ENCODE assay signal across 34 cellular contexts in the genomic region with DNA sequence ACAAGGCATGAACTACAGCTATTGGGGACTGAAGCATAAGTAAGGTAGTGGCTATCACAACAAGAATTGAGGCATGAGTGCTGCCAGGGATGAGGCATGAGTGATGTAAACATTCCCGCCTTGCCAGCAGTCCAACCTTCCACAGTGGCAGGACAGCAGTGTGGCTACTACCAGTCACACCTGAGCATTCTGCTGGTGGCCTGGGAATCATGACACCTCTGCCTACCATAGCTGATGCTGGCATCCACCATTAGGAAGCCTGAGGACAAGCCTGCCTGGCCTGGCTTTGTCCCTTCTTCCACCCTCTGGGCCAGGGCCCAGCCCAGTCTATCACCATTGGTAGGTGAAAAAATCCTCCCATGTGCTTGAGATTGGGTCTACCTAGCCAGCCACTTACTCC.
"Had no signal": no experiment of that assay in that cellular context is flagged by ENCODE, and none has a peak within 500 bp of the region (broad histone marks: within the 10 kb centered on the region; RNA-seq: fewer than 3 reads in every experiment).

No MANE protein-coding gene starts in this region.

- FAIRE-seq: TTC549 had no signal

- H3K36me3 ChIP-seq: adrenal gland, ascending aorta had no signal

- H3K36me3 Mint-ChIP-seq: activated CD4-positive, alpha-beta memory T cell treated with anti-CD3 and anti-CD28 coated beads for 36 hours; activated naive CD8-positive, alpha-beta T cell treated with anti-CD3 and anti-CD28 coated beads for 36 hours had no signal

- H3K27ac ChIP-seq: adrenal gland, ascending aorta, VCaP had no signal

- H3K27ac Mint-ChIP-seq: activated B cell treated with CpG ODN at 0.5 μM for 24 hours; activated CD4-positive, alpha-beta memory T cell treated with anti-CD3 and anti-CD28 coated beads for 36 hours; activated CD4-positive, alpha-beta T cell treated with anti-CD3 and anti-CD28 coated beads, Interleukin-2, amount 10 ng/mL, durations not matched to agents 24 days and 14 days; activated CD8-positive, alpha-beta T cell treated with anti-CD3 and anti-CD28 coated beads for 36 hours; activated naive CD4-positive, alpha-beta T cell treated with anti-CD3 and anti-CD28 coated beads for 36 hours; activated naive CD4-positive, alpha-beta T cell treated with anti-CD3 and anti-CD28 coated beads, Interleukin-2, amount 50 U/mL, for 72 hours; activated naive CD8-positive, alpha-beta T cell treated with anti-CD3 and anti-CD28 coated beads for 36 hours; activated T-cell treated with anti-CD3 and anti-CD28 coated beads, Interleukin-2, amount 50 U/mL, for 72 hours; activated T-helper 1 cell treated with anti-CD3 and anti-CD28 coated beads, Interleukin-12 subunit alpha, Interleukin-12 subunit beta, Interleukin-2, Interleukin-4 antibody, amounts not matched to agents 30 ng/mL and 10 ng/mL and 1 ng/mL, durations not matched to agents 14 hours and 24 hours and 36 hours; activated T-helper 17 cell treated with anti-CD3 and anti-CD28 coated beads, Interleukin-2, amount 50 U/mL, for 72 hours; brain; T-helper 1 cell treated with Interleukin-12 subunit alpha and Interleukin-12 subunit beta and Interleukin-4 antibody, amounts not matched to agents 30 μg/mL and 1 μg/mL, for 36 hours; T-helper 2 cell treated with Interferon-gamma antibody and Interleukin-4, amounts not matched to agents 5 μg/mL and 100 μg/mL, for 36 hours had no signal

- H3K27me3 Mint-ChIP-seq: activated B cell treated with CpG ODN at 0.5 μM for 24 hours; activated CD4-positive, alpha-beta memory T cell treated with anti-CD3 and anti-CD28 coated beads for 36 hours; activated CD4-positive, alpha-beta T cell treated with anti-CD3 and anti-CD28 coated beads, Interleukin-2, amount 10 ng/mL, durations not matched to agents 24 days and 14 days; activated CD8-positive, alpha-beta T cell treated with anti-CD3 and anti-CD28 coated beads for 36 hours; activated naive CD8-positive, alpha-beta T cell treated with anti-CD3 and anti-CD28 coated beads for 36 hours; activated T-helper 17 cell treated with anti-CD3 and anti-CD28 coated beads, Interleukin-2, amount 50 U/mL, for 72 hours; brain had no signal

- H3K4me3 Mint-ChIP-seq: activated B cell treated with CpG ODN at 0.5 μM for 24 hours; activated CD4-positive, alpha-beta memory T cell treated with anti-CD3 and anti-CD28 coated beads for 36 hours; activated CD4-positive, alpha-beta T cell treated with anti-CD3 and anti-CD28 coated beads, Interleukin-2, amount 10 ng/mL, durations not matched to agents 24 days and 14 days; activated CD8-positive, alpha-beta T cell treated with anti-CD3 and anti-CD28 coated beads for 36 hours; activated naive CD4-positive, alpha-beta T cell treated with anti-CD3 and anti-CD28 coated beads for 36 hours; activated naive CD8-positive, alpha-beta T cell treated with anti-CD3 and anti-CD28 coated beads for 36 hours; activated T-cell treated with anti-CD3 and anti-CD28 coated beads, Interleukin-2, amount 50 U/mL, for 4 hours; activated T-cell treated with anti-CD3 and anti-CD28 coated beads, Interleukin-2, amount 50 U/mL, for 72 hours; activated T-helper 1 cell treated with anti-CD3 and anti-CD28 coated beads, Interleukin-12 subunit alpha, Interleukin-12 subunit beta, Interleukin-2, Interleukin-4 antibody, amounts not matched to agents 30 ng/mL and 10 ng/mL and 1 ng/mL, durations not matched to agents 14 hours and 24 hours and 36 hours; activated T-helper 17 cell treated with anti-CD3 and anti-CD28 coated beads, Interleukin-2, amount 50 U/mL, for 72 hours; brain; T-helper 1 cell treated with Interleukin-12 subunit alpha and Interleukin-12 subunit beta and Interleukin-4 antibody, amounts not matched to agents 30 μg/mL and 1 μg/mL, for 36 hours; T-helper 2 cell treated with Interferon-gamma antibody and Interleukin-4, amounts not matched to agents 5 μg/mL and 100 μg/mL, for 36 hours had no signal

- DNase-seq: activated B cell treated with CpG ODN at 0.5 μM for 24 hours; activated CD4-positive, alpha-beta memory T cell treated with anti-CD3 and anti-CD28 coated beads for 36 hours; activated CD4-positive, alpha-beta T cell treated with anti-CD3 and anti-CD28 coated beads for 4 hours; activated CD4-positive, alpha-beta T cell treated with anti-CD3 and anti-CD28 coated beads, Interleukin-2, amount 10 ng/mL, durations not matched to agents 24 days and 14 days; activated CD4-positive, alpha-beta T cell treated with anti-CD3 and anti-CD28 coated beads, Interleukin-2, amount 50 U/mL, for 1 hour; activated CD4-positive, alpha-beta T cell treated with anti-CD3 and anti-CD28 coated beads, Interleukin-2, amount 50 U/mL, for 4 hours; activated CD4-positive, CD25-positive, alpha-beta regulatory T cell treated with anti-CD3 and anti-CD28 coated beads, Interleukin-2, amount 50 U/mL, for 72 hours; activated CD8-positive, alpha-beta memory T cell treated with anti-CD3 and anti-CD28 coated beads, Interleukin-2, amount 50 U/mL, for 4 hours; activated CD8-positive, alpha-beta T cell treated with anti-CD3 and anti-CD28 coated beads for 36 hours; activated effector memory CD4-positive, alpha-beta T cell treated with anti-CD3 and anti-CD28 coated beads, Interleukin-2, amount 50 U/mL, for 16 hours; activated gamma-delta T cell treated with Interleukin-2 at 50 U/mL for 16 hours; activated naive CD4-positive, alpha-beta T cell; activated naive CD4-positive, alpha-beta T cell treated with anti-CD3 and anti-CD28 coated beads for 36 hours; activated naive CD4-positive, alpha-beta T cell treated with anti-CD3 and anti-CD28 coated beads, Interleukin-2, amount 50 U/mL, for 16 hours; activated naive CD8-positive, alpha-beta T cell treated with anti-CD3 and anti-CD28 coated beads for 36 hours; activated T-cell treated with anti-CD3 and anti-CD28 coated beads for 4 hours; activated T-cell treated with anti-CD3 and anti-CD28 coated beads, Interleukin-2, amount 50 U/mL, for 1 hour; activated T-cell treated with anti-CD3 and anti-CD28 coated beads, Interleukin-2, amount 50 U/mL, for 4 hours; activated T-cell treated with anti-CD3 and anti-CD28 coated beads, Interleukin-2, amount 50 U/mL, for 72 hours; adrenal gland; amniotic stem cell; central memory CD4-positive, alpha-beta T cell; T-helper 1 cell; T-helper 2 cell; T-helper 9 cell had no signal

- H3K4me3 ChIP-seq: adrenal gland, ascending aorta had no signal

- H3K4me1 ChIP-seq: adrenal gland, ascending aorta had no signal

- ATAC-seq: activated CD8-positive, alpha-beta T cell treated with anti-CD3 and anti-CD28 coated beads for 36 hours; activated naive CD4-positive, alpha-beta T cell treated with anti-CD3 and anti-CD28 coated beads, Interleukin-2, amount 50 U/mL, for 72 hours; activated T-cell treated with anti-CD3 and anti-CD28 coated beads, Interleukin-2, amount 50 U/mL, for 4 hours; activated T-cell treated with anti-CD3 and anti-CD28 coated beads, Interleukin-2, amount 50 U/mL, for 72 hours; activated T-helper 17 cell treated with anti-CD3 and anti-CD28 coated beads, Interleukin-2, amount 50 U/mL, for 72 hours had no signal

- H3K27me3 ChIP-seq: adrenal gland, ascending aorta had no signal

- H3K4me1 Mint-ChIP-seq: activated B cell treated with CpG ODN at 0.5 μM for 24 hours; activated CD4-positive, alpha-beta T cell treated with anti-CD3 and anti-CD28 coated beads, Interleukin-2, amount 10 ng/mL, durations not matched to agents 24 days and 14 days; activated naive CD8-positive, alpha-beta T cell treated with anti-CD3 and anti-CD28 coated beads for 36 hours; activated T-helper 17 cell treated with anti-CD3 and anti-CD28 coated beads, Interleukin-2, amount 50 U/mL, for 72 hours; brain had no signal
